Comparison of ENCODE assay signal across 9 cellular contexts in genomic region chr1:116908821-116909510, GRCh38. TPM values are rescaled to one million over a fixed set of nuclear protein-coding genes. Genes with fewer than 3 reads are reported as not detected.
DNase-seq lines count a peak whose midpoint lies in the region; ATAC-seq and TF ChIP-seq lines count a peak whose summit lies in the region.
"Had no signal": no experiment of that assay in that cellular context is flagged by ENCODE, and none has a peak within 500 bp of the region (broad histone marks: within the 10 kb centered on the region; RNA-seq: fewer than 3 reads in every experiment).

No MANE protein-coding gene starts in this region.

- no peaks in the 10 kb centered on the region for H3K9me3 Mint-ChIP-seq in neural crest cell

- TF ChIP-seq POLR2A in Peyer's patch (IDR thresholded peaks at IDR 0.05): no peak

- peaks cover 61% of the 10 kb centered on the region for H3K27me3 ChIP-seq in BLaER1
- H3K27me3 ChIP-seq in Peyer's patch: no peaks in the 10 kb centered on the region

- no peak overlapping the region for H3K4me2 ChIP-seq in BLaER1

- H3K27ac ChIP-seq in BLaER1: no peak overlapping the region
- H3K27ac ChIP-seq in Peyer's patch: peak overlapping the region; percentile 59 to 90 (median 78)
- H3K27ac ChIP-seq: neutrophil had no signal

- peaks cover 13% of the 10 kb centered on the region for H3K4me1 Mint-ChIP-seq in neural crest cell

- no peak overlapping the region for H3K9ac ChIP-seq in BLaER1

- no peaks in the 10 kb centered on the region for H3K36me3 Mint-ChIP-seq in neural crest cell (ENCODE audit: low read depth)

- H3K9me3 ChIP-seq in BLaER1 (no peaks in the 10 kb centered on the region), Peyer's patch (no peaks in the 10 kb centered on the region)
- H3K9me3 ChIP-seq: neutrophil had no signal

- H4K20me1 ChIP-seq in BLaER1: peaks cover 23% of the 10 kb centered on the region

- no peak for TF ChIP-seq CTCF in Peyer's patch (IDR thresholded peaks at IDR 0.05)
- TF ChIP-seq CTCF in epithelial cell of esophagus (IDR thresholded peaks at IDR 0.05; ENCODE audit: insufficient read depth, low read depth, low read length, missing control alignments): no peak
- no peak for TF ChIP-seq CTCF in neural crest cell (conservative IDR thresholded peaks at IDR 0.05)

- H3K27me3 Mint-ChIP-seq in neural crest cell (ENCODE audit: low read depth): no peaks in the 10 kb centered on the region

- H3K4me3 Mint-ChIP-seq in neural crest cell: peak overlapping the region; percentile 95

- peaks cover 16% of the 10 kb centered on the region for H3K4me1 ChIP-seq in BLaER1
- H3K4me1 ChIP-seq in Peyer's patch: peaks cover 0 to 27% (median 0%) of the 10 kb centered on the region in 4 donors

- H3K27ac Mint-ChIP-seq in neural crest cell (ENCODE audit: unreplicated experiment): peak overlapping the region; percentile 23

- H3K36me3 ChIP-seq in BLaER1: no peaks in the 10 kb centered on the region
- no peaks in the 10 kb centered on the region for H3K36me3 ChIP-seq in Peyer's patch
- H3K36me3 ChIP-seq: neutrophil had no signal

- H3K4me3 ChIP-seq in BLaER1: peak overlapping the region; percentile 72; the same call in 1 of the 2 replicates
- H3K4me3 ChIP-seq in Peyer's patch: peak overlapping the region in 3 of 4 donors; percentile 57 to 89 (median 59)
- H3K4me3 ChIP-seq in epithelial cell of esophagus (ENCODE audit: low read length): peak overlapping the region; percentile 85

- DNase-seq in Peyer's patch: no peak
- no peak for DNase-seq in epithelial cell of esophagus (ENCODE audit: low read depth)
- DNase-seq in neural crest cell (ENCODE audit: low read depth, low spot score): no peak
- DNase-seq in stimulated activated CD4-positive, alpha-beta T cell treated with anti-CD3 and anti-CD28 coated beads, Interleukin-4, amount 100 ng/mL, for 1 hour: no peak
- no peak for DNase-seq in HCEC 1CT
- DNase-seq in NK-92 (lab: John Stamatoyannopoulos, UW; ENCODE audit: unreplicated experiment): no peak

- no peak for ATAC-seq in HG02870 (IDR thresholded peaks at IDR 0.05; ENCODE audit: unreplicated experiment)

RNA-seq across cellular contexts. Expression of gene PTGFRN, which starts 0.8 kb away (rescaled TPM):
- total RNA-seq in Peyer's patch: 10 to 100 TPM; 20.6 to 66.6 (median 54.3) TPM
- total RNA-seq in neural crest cell: 35.6 and 42.5 TPM in 2 replicates
